In the genomic region with DNA sequence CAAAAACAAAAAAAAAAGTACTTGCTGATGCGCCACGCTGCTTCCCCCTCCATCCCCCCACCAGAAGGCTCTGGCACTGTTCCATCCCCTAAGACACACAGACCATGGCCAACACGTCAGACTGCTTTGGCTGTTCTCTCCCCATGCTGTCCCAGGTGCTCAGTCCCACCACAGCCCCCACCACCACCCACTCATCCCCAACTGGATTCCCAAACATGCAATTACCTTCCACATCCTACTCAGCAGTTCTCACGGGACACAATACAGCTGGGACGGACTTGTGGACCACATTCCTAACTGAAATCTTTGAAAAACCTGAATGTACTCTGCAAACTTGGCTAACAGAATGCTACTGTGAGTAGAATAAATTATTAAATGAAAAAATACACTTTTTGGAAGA, we compare ENCODE assay signal across 20 cellular contexts. TPM values are rescaled to one million over a fixed set of nuclear protein-coding genes. Genes with fewer than 3 reads are reported as not detected.
"Had no signal": no experiment of that assay in that cellular context is flagged by ENCODE, and none has a peak within 500 bp of the region (broad histone marks: within the 10 kb centered on the region; RNA-seq: fewer than 3 reads in every experiment).

No MANE protein-coding gene starts in this region.

- ATAC-seq: effector memory CD8-positive, alpha-beta T cell; left ventricle myocardium superior; lower lobe of right lung; natural killer cell; sciatic nerve; stimulated activated naive CD8-positive, alpha-beta T cell treated with anti-CD3 and anti-CD28 coated beads, Interleukin-15, amount 100 ng/mL, for 72 hours had no signal

- H3K27me3 Mint-ChIP-seq: effector memory CD8-positive, alpha-beta T cell; stimulated activated naive CD8-positive, alpha-beta T cell treated with anti-CD3 and anti-CD28 coated beads, Interleukin-15, amount 100 ng/mL, for 72 hours; type B pancreatic cell had no signal

- H3K4me1 Mint-ChIP-seq: natural killer cell; stimulated activated naive CD8-positive, alpha-beta T cell treated with anti-CD3 and anti-CD28 coated beads, Interleukin-15, amount 100 ng/mL, for 72 hours had no signal

- H3K27me3 ChIP-seq: esophagus squamous epithelium, right atrium auricular region, suprapubic skin, tibial artery had no signal

- H3K4me3 ChIP-seq: esophagus squamous epithelium, lower lobe of right lung, prostate gland, right atrium auricular region, smooth muscle cell, suprapubic skin, tibial artery had no signal

- H3K27ac ChIP-seq: esophagus squamous epithelium, lower lobe of right lung, prostate gland, suprapubic skin, tibial artery had no signal

- H3K4me2 ChIP-seq: smooth muscle cell had no signal

- H3K36me3 Mint-ChIP-seq: natural killer cell had no signal

- H3K4me1 ChIP-seq: lower lobe of right lung, prostate gland had no signal

- DNase-seq: cortex of kidney; effector memory CD8-positive, alpha-beta T cell; erythroblast; esophagus squamous epithelium; left ventricle myocardium superior; lower lobe of right lung; natural killer cell; stimulated activated CD4-positive, alpha-beta T cell treated with anti-CD3 and anti-CD28 coated beads, Interleukin-12 subunit alpha, Interleukin-12 subunit beta, amount 100 ng/mL, for 4 hours; stimulated activated CD4-positive, alpha-beta T cell treated with anti-CD3 and anti-CD28 coated beads, Interleukin-1b, Interleukin-23, amount 100 ng/mL, for 48 hours; stimulated activated CD4-positive, alpha-beta T cell treated with anti-CD3 and anti-CD28 coated beads, Interleukin-4, amount 100 ng/mL, for 1 hour; stimulated activated CD8-positive, alpha-beta memory T cell treated with anti-CD3 and anti-CD28 coated beads, Interleukin-4, amount 100 ng/mL, for 48 hours; stimulated activated naive CD4-positive, alpha-beta T cell; stimulated activated naive CD8-positive, alpha-beta T cell treated with anti-CD3 and anti-CD28 coated beads, Interleukin-15, amount 100 ng/mL, for 72 hours; tibial artery had no signal

- H3K27ac Mint-ChIP-seq: effector memory CD8-positive, alpha-beta T cell; natural killer cell; stimulated activated naive CD8-positive, alpha-beta T cell treated with anti-CD3 and anti-CD28 coated beads, Interleukin-15, amount 100 ng/mL, for 72 hours; type B pancreatic cell had no signal

- H3K4me3 Mint-ChIP-seq: effector memory CD8-positive, alpha-beta T cell; natural killer cell; stimulated activated naive CD8-positive, alpha-beta T cell treated with anti-CD3 and anti-CD28 coated beads, Interleukin-15, amount 100 ng/mL, for 72 hours; type B pancreatic cell had no signal

- H3K36me3 ChIP-seq: esophagus squamous epithelium, lower lobe of right lung, prostate gland, right atrium auricular region, suprapubic skin, tibial artery had no signal

RNA-seq across cellular contexts. Expression of a gene that starts 8.6 kb away (rescaled TPM):
- total RNA-seq: natural killer cell had no signal
